In the genomic region with DNA sequence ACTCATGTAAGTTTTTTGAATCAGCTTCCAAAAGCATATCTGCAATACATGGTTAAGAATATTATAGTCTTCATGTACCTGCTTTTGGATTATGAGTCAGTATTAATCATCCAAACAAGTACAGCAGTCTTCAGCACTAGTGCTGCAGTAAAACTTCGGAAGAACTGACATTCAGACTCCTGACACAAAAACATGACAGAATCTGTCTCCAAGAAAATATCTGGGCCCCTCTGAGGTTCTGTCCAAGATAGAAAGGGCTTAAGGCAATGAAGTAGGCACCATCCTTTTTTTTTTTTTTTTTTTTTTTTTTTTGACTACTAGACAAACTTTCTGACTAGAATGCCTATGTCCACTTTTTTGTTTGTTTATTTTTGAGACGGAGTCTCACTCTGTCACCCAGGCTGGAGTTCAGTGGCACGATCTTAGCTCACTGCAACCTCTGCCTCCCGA, we compare ENCODE assay signal across 10 cellular contexts.
A peak's percentile ranks its signal among the peaks of the same experiment; 100 is the strongest.
DNase-seq lines count a peak whose midpoint lies in the region; ATAC-seq, FAIRE-seq and TF ChIP-seq lines count a peak whose summit lies in the region.
"Had no signal": no experiment of that assay in that cellular context is flagged by ENCODE, and none has a peak within 500 bp of the region (broad histone marks: within the 10 kb centered on the region; RNA-seq: fewer than 3 reads in every experiment).

No MANE protein-coding gene starts in this region.

- CTCF ChIA-PET in K562 (lab: Yijun Ruan, JAX; ENCODE audit: low intra/inter-chr PET ratio) = no interaction called here

- WGBS in K562 (ENCODE audit: insufficient coverage, low coverage, missing lambda C conversion rate) = 25% methylated on average over 4 of the region's 4 CpGs

- TF ChIP-seq POLR2A in K562 (conservative IDR thresholded peaks at IDR 0.05) = no peak

- no peak for TF ChIP-seq CTCF in K562 (IDR thresholded peaks at IDR 0.05 in 2 of 3, conservative IDR thresholded peaks at IDR 0.05 in 1 of 3; ENCODE audit: insufficient read depth in 2 of 3, low read depth in 1 of 3, low read length in 3 of 3)
- no peak for TF ChIP-seq CTCF in mesothelial cell of epicardium (IDR thresholded peaks at IDR 0.05; ENCODE audit: unreplicated experiment)
- TF ChIP-seq CTCF in ascending aorta (IDR thresholded peaks at IDR 0.05) = no peak

- H3K27ac Mint-ChIP-seq in mesothelial cell of epicardium = peak overlapping the region; percentile 31

- no peaks in the 10 kb centered on the region for H3K36me3 ChIP-seq in K562 (ENCODE audit: control insufficient read depth, insufficient read depth, low read length)
- no peaks in the 10 kb centered on the region for H3K36me3 ChIP-seq in ascending aorta

- BruUV-seq in K562 (replicated peaks; lab: Mats Ljungman, UMichigan) = no TSS peak

- peaks cover 33% of the 10 kb centered on the region for H3K4me1 Mint-ChIP-seq in mesothelial cell of epicardium

- in situ Hi-C loops in ACHN (cut with HindIII; ENCODE audit: low pct_ligation_motif_present, low pct_unique_long_range_greater_than_20kb, low sequenced_read_pairs) (no loop called here), K562 (cut with MboI) (no loop called here)

- H4K20me1 ChIP-seq in K562 (replicated peaks; ENCODE audit: control insufficient read depth, insufficient read depth, low read length) = peaks cover 9% of the 10 kb centered on the region; the same call in 1 of the 2 replicates

- no peak for FAIRE-seq in K562 (lab: Jason Lieb, UNC)

- no peak for TF ChIP-seq EP300 in K562 (IDR thresholded peaks at IDR 0.05; ENCODE audit: low read length)

- POLR2A ChIA-PET in K562 (lab: Yijun Ruan, JAX) = interaction anchor here (0.8 to 3.0 kb wide), 6 partner anchors 11 to 199 kb away, joined by 3 to 15 read pairs (median 4); no protein-coding TSS in a partner anchor

- TF ChIP-seq RAD21 in K562 (CRISPR knock-in tag; conservative IDR thresholded peaks at IDR 0.05 in 1 of 2, IDR thresholded peaks at IDR 0.05 in 1 of 2) = no peak

- peak overlapping the region in 1 of 2 experiments; percentile 37; a peak in 1 of 4 replicates for H3K9ac ChIP-seq in K562 (ENCODE audit: insufficient read depth in 1 of 2, low read depth in 2 of 2, low read length in 2 of 2)

- intact Hi-C loops in K562 (cut with micrococcal nuclease) (no loop called here), ascending aorta (cut with DNase I) (no loop called here)

- no peak overlapping the region for H2AFZ ChIP-seq in K562 (ENCODE audit: low read depth, low read length)

- peaks cover 100% of the 10 kb centered on the region for H3K79me2 ChIP-seq in K562 (ENCODE audit: control insufficient read depth, insufficient read depth, low read length)

- peak; percentile 51 for DNase-seq in ACHN
- DNase-seq in HS-5 (ENCODE audit: low read depth) = peak; percentile 29
- DNase-seq in K562 (ENCODE audit: extremely low read depth in 1 of 4, low spot score in 3 of 4) = no peak
- no peak for DNase-seq in mesothelial cell of epicardium (ENCODE audit: low spot score in 2 of 2, unreplicated experiment in 2 of 2)
- no peak for DNase-seq in NCI-H1694 (lab: John Stamatoyannopoulos, UW)
- no peak for DNase-seq in epidermal melanocyte (ENCODE audit: insufficient read length, low spot score)
- no peak for DNase-seq in NOMO-1 treated with DMSO at 0.1 percent for 48 hours (lab: John Stamatoyannopoulos, UW; ENCODE audit: unreplicated experiment)
- no peak for DNase-seq in ascending aorta (ENCODE audit: low spot score in 2 of 2)
- DNase-seq: COR-L47, Karpas-422 had no signal

- H3K9me3 ChIP-seq in K562 (replicated peaks; ENCODE audit: control insufficient read depth, insufficient read depth, low read depth, low read length) (no peaks in the 10 kb centered on the region), ascending aorta (no peaks in the 10 kb centered on the region)

- H3K4me3 ChIP-seq in K562 = no peak overlapping the region
- no peak overlapping the region for H3K4me3 ChIP-seq in ascending aorta

- H3K4me2 ChIP-seq in K562 (ENCODE audit: insufficient read depth, low read length) = peak overlapping the region; percentile 62

- H3K9me1 ChIP-seq in K562 (ENCODE audit: control insufficient read depth, insufficient read depth, low read length) = no peaks in the 10 kb centered on the region

- peak; percentile 42 for ATAC-seq in K562

- H3K27me3 Mint-ChIP-seq in mesothelial cell of epicardium (ENCODE audit: low read depth) = no peaks in the 10 kb centered on the region

- H3K27ac ChIP-seq in K562 (ENCODE audit: extremely low read depth, low read depth, low read length) = peak overlapping the region; percentile 60
- no peak overlapping the region for H3K27ac ChIP-seq in ascending aorta

- H3K36me3 Mint-ChIP-seq in mesothelial cell of epicardium = no peaks in the 10 kb centered on the region

- H3K27me3 ChIP-seq in K562 (ENCODE audit: control insufficient read depth in 2 of 2, insufficient read depth in 2 of 2, low read length in 2 of 2) (no peaks in the 10 kb centered on the region), ascending aorta (no peaks in the 10 kb centered on the region)

- H3K4me1 ChIP-seq in K562 (replicated peaks in 1 of 2; ENCODE audit: control insufficient read depth in 2 of 2, insufficient read depth in 2 of 2, low read length in 2 of 2) (peaks cover 15 to 44% of the 10 kb centered on the region in 2 experiments), ascending aorta (peaks cover 5 to 37% of the 10 kb centered on the region in 2 donors)

- H3K4me3 Mint-ChIP-seq in mesothelial cell of epicardium = no peak overlapping the region

- no peaks in the 10 kb centered on the region for H3K9me3 Mint-ChIP-seq in mesothelial cell of epicardium

TF ChIP-seq in K562, 482 proteins besides CTCF, POLR2A, EP300 and RAD21 (continues in another document):
- TF ChIP-seq, protein P1, sequence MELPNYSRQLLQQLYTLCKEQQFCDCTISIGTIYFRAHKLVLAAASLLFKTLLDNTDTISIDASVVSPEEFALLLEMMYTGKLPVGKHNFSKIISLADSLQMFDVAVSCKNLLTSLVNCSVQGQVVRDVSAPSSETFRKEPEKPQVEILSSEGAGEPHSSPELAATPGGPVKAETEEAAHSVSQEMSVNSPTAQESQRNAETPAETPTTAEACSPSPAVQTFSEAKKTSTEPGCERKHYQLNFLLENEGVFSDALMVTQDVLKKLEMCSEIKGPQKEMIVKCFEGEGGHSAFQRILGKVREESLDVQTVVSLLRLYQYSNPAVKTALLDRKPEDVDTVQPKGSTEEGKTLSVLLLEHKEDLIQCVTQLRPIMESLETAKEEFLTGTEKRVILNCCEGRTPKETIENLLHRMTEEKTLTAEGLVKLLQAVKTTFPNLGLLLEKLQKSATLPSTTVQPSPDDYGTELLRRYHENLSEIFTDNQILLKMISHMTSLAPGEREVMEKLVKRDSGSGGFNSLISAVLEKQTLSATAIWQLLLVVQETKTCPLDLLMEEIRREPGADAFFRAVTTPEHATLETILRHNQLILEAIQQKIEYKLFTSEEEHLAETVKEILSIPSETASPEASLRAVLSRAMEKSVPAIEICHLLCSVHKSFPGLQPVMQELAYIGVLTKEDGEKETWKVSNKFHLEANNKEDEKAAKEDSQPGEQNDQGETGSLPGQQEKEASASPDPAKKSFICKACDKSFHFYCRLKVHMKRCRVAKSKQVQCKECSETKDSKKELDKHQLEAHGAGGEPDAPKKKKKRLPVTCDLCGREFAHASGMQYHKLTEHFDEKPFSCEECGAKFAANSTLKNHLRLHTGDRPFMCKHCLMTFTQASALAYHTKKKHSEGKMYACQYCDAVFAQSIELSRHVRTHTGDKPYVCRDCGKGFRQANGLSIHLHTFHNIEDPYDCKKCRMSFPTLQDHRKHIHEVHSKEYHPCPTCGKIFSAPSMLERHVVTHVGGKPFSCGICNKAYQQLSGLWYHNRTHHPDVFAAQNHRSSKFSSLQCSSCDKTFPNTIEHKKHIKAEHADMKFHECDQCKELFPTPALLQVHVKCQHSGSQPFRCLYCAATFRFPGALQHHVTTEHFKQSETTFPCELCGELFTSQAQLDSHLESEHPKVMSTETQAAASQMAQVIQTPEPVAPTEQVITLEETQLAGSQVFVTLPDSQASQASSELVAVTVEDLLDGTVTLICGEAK (IDR thresholded peaks at IDR 0.05) = peak; percentile 70
- TF ChIP-seq, protein P1 (CRISPR knock-in tag; IDR thresholded peaks at IDR 0.05) = no peak; the same call in 1 of the 2 replicates

Comparison
In these comparisons a context has a peak if more than half of its experiments do, and no peak if none do; other contexts are left out.
1. DNase-seq: peak in ACHN (single experiment) and HS-5 (single experiment); none in K562 (0 of 4), mesothelial cell of epicardium (0 of 2), NCI-H1694 (single experiment), epidermal melanocyte (single experiment), NOMO-1 treated with DMSO at 0.1 percent for 48 hours (single experiment) and ascending aorta (0 of 2).